Comparison of ENCODE assay signal across 2 cellular contexts in genomic region chr7:68725843-68726242, GRCh38.
TF ChIP-seq lines count a peak whose summit lies in the region.

No MANE protein-coding gene starts in this region.

TF ChIP-seq in SK-N-SH, 30 proteins besides CTCF, POLR2A, EP300 and RAD21:
- TF ChIP-seq ZBTB33 (IDR thresholded peaks at IDR 0.05; ENCODE audit: borderline replicate concordance, low read depth) (no peak), FOXM1 (IDR thresholded peaks at IDR 0.05; ENCODE audit: low read depth) (no peak), RXRA (IDR thresholded peaks at IDR 0.05; ENCODE audit: borderline replicate concordance, low read depth) (no peak), TEAD4 (IDR thresholded peaks at IDR 0.05; ENCODE audit: borderline replicate concordance, insufficient read depth) (no peak), NFIC (IDR thresholded peaks at IDR 0.05; ENCODE audit: borderline replicate concordance) (no peak), YY1 (IDR thresholded peaks at IDR 0.05; ENCODE audit: low read depth) (no peak), RFX5 (IDR thresholded peaks at IDR 0.05; ENCODE audit: low read length) (no peak), FOSL2 (IDR thresholded peaks at IDR 0.05; ENCODE audit: borderline replicate concordance, low read depth) (no peak), USF2 (IDR thresholded peaks at IDR 0.05; ENCODE audit: borderline replicate concordance, low read depth, low read length) (no peak), MEF2A (IDR thresholded peaks at IDR 0.05; ENCODE audit: borderline replicate concordance, low read depth) (no peak), SIN3A (IDR thresholded peaks at IDR 0.05; ENCODE audit: borderline replicate concordance, low read depth, low read length) (no peak), RCOR1 (IDR thresholded peaks at IDR 0.05; ENCODE audit: low read length) (no peak), SMC3 (IDR thresholded peaks at IDR 0.05; ENCODE audit: low read depth, low read length) (no peak), FOXJ3 (CRISPR knock-in tag; IDR thresholded peaks at IDR 0.05) (no peak), EZH2phosphoT487 (IDR thresholded peaks at IDR 0.05; ENCODE audit: borderline replicate concordance, low read depth) (no peak), IRF3 (IDR thresholded peaks at IDR 0.05; ENCODE audit: low read depth, low read length) (no peak), REST (IDR thresholded peaks at IDR 0.05; ENCODE audit: low read depth, low read length) (no peak), TCF12 (IDR thresholded peaks at IDR 0.05) (no peak), CHD2 (IDR thresholded peaks at IDR 0.05; ENCODE audit: low read length, partially characterized antibody) (no peak)
TF ChIP-seq in SK-N-SH: peak in this region for 0.

TF ChIP-seq in SK-N-SH treated with all-trans-retinoic acid at 6 μM for 48 hours, 23 proteins besides CTCF, POLR2A, EP300 and RAD21:
- no peak for TF ChIP-seq PATZ1 (CRISPR knock-in tag; IDR thresholded peaks at IDR 0.05; ENCODE audit: borderline replicate concordance)
- TF ChIP-seq ZFP30 (CRISPR knock-in tag; IDR thresholded peaks at IDR 0.05): no peak
- no peak for TF ChIP-seq ZFP3 (CRISPR knock-in tag; IDR thresholded peaks at IDR 0.05)
- no peak for TF ChIP-seq ISL1 (CRISPR knock-in tag; IDR thresholded peaks at IDR 0.05)
- no peak for TF ChIP-seq ARNTL (CRISPR knock-in tag; IDR thresholded peaks at IDR 0.05; ENCODE audit: borderline replicate concordance, low read depth)
